21 cellular contexts compared by ENCODE assay signal in the genomic region with DNA sequence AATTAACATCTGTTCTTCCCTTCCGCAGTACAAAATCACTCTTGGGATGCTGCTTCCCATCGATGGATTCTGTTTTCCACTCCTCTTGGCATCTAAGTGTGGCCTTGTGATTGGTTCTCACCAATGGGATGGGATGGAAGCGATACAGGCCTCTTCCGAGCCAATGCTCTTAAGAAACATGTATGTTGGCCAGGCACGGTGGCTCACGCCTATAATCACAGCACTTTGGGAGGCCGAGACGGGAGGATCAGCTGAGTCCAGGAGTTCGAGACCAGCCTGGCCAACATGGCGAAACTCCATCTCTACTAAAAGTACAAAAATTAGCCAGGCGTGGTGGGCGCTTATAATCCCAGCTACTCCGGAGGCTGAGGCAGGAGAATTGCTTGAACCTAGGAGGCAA. TPM values are rescaled to one million over a fixed set of nuclear protein-coding genes. Genes with fewer than 3 reads are reported as not detected.
"Had no signal": no experiment of that assay in that cellular context is flagged by ENCODE, and none has a peak within 500 bp of the region (broad histone marks: within the 10 kb centered on the region; RNA-seq: fewer than 3 reads in every experiment).

No MANE protein-coding gene starts in this region.

RNA-seq across cellular contexts. Expression of a gene that starts 52.3 kb away (rescaled TPM):
- total RNA-seq: chondrocyte; colonic mucosa; esophagus mucosa; foreskin keratinocyte; gastroesophageal sphincter; heart right ventricle; kidney epithelial cell; left colon; left ventricle myocardium superior; lower lobe of right lung; mesenteric fat pad; myocyte; natural killer cell treated with Interleukin-12 subunit alpha and Interleukin-12 subunit beta and Interleukin-15 and Interleukin-18, amount 100 ng/mL, for 72 hours; omental fat pad; progenitor cell of endocrine pancreas; sciatic nerve; skeletal muscle tissue; stomach; subcutaneous adipose tissue; thyroid gland; urinary bladder had no signal
- polyA plus RNA-seq: foreskin keratinocyte, heart right ventricle, stomach, urinary bladder had no signal
